In the genomic region with DNA sequence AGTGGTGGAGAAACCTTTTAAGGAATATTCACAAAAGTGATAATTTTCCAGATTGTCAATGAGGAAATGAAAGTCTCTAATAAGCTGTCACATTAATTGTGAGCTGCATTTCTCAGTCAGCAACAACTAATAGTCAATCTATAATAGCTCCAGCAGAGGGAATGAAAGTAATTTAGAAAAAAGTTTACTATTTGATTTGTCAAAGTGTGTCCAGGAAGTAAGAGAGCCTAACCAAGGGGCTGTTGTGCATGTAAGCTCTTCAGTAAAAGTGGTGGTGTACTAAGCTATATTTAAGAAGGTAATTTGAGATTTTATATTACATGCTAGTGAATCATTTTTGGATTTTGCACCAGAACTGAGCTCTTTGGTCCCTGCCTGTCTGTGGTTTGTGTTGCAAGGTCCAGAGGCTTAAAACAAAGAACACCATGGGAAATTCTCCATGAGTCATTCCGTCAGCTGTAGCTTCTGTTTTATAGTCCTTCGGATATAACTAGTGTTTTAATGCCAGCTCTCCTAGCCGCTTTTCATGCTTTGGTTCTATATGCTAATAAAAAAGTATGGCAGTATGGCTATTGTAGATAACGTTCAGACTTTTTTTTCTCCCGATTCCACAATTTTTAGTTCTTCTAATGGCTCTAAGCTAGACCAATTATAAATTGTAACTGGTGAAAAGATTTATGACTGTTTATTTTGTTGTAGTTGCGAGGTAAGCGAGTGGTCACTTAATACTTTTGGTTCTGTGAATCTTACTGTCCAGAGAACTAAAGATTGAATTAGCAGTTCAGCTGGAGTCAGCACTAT, we compare ENCODE assay signal across 7 cellular contexts.
DNase-seq lines count a peak whose midpoint lies in the region; ATAC-seq and TF ChIP-seq lines count a peak whose summit lies in the region.

No MANE protein-coding gene starts in this region.

- peaks cover 92% of the 10 kb centered on the region for H3K4me1 ChIP-seq in left ventricle myocardium inferior

- POLR2A ChIA-PET in naive thymus-derived CD8-positive, alpha-beta T cell (lab: Charles Lee): no interaction called here

- no peaks in the 10 kb centered on the region for H3K36me3 Mint-ChIP-seq in naive thymus-derived CD8-positive, alpha-beta T cell
- peaks cover 1% of the 10 kb centered on the region for H3K36me3 Mint-ChIP-seq in progenitor cell of endocrine pancreas (ENCODE audit: insufficient read depth)

- H3K27ac ChIP-seq in left ventricle myocardium inferior (replicated peaks): peak overlapping the region; percentile 12

- no peaks in the 10 kb centered on the region for H3K36me3 ChIP-seq in left ventricle myocardium inferior

- intact Hi-C loops in left ventricle myocardium inferior (cut with micrococcal nuclease): no loop called here

- peaks cover 0 to 17% (median 12%) of the 10 kb centered on the region in 5 donors for H3K27me3 Mint-ChIP-seq in naive thymus-derived CD8-positive, alpha-beta T cell
- H3K27me3 Mint-ChIP-seq in progenitor cell of endocrine pancreas: no peaks in the 10 kb centered on the region

- H3K4me1 Mint-ChIP-seq in naive thymus-derived CD8-positive, alpha-beta T cell: peaks cover 0 to 2% (median 0%) of the 10 kb centered on the region in 4 donors
- H3K4me1 Mint-ChIP-seq in progenitor cell of endocrine pancreas (ENCODE audit: low read depth): peaks cover 11% of the 10 kb centered on the region

- H3K9me3 ChIP-seq in left ventricle myocardium inferior (replicated peaks): no peaks in the 10 kb centered on the region

- H3K4me3 Mint-ChIP-seq in naive thymus-derived CD8-positive, alpha-beta T cell: no peak overlapping the region
- no peak overlapping the region for H3K4me3 Mint-ChIP-seq in progenitor cell of endocrine pancreas (ENCODE audit: low read depth)

- ATAC-seq in HG02610 (IDR thresholded peaks at IDR 0.05; ENCODE audit: unreplicated experiment): peak; percentile 50
- no peak for ATAC-seq in naive thymus-derived CD8-positive, alpha-beta T cell

- H3K27ac Mint-ChIP-seq in naive thymus-derived CD8-positive, alpha-beta T cell: no peak overlapping the region
- no peak overlapping the region for H3K27ac Mint-ChIP-seq in progenitor cell of endocrine pancreas

- TF ChIP-seq CTCF in left ventricle myocardium inferior (IDR thresholded peaks at IDR 0.05; ENCODE audit: borderline replicate concordance): no peak
- TF ChIP-seq CTCF in progenitor cell of endocrine pancreas (IDR thresholded peaks at IDR 0.05; ENCODE audit: unreplicated experiment): no peak

- DNase-seq in SW 1271 (lab: John Stamatoyannopoulos, UW) (peak; percentile 58 to 89), left ventricle myocardium inferior (no peak), superior temporal gyrus (ENCODE audit: extremely low spot score) (peak; percentile 61), progenitor cell of endocrine pancreas (ENCODE audit: low spot score, unreplicated experiment) (no peak)
- no peak for DNase-seq in naive thymus-derived CD8-positive, alpha-beta T cell
- no peak for DNase-seq in stimulated activated CD4-positive, alpha-beta T cell treated with anti-CD3 and anti-CD28 coated beads, Interleukin-4, amount 100 ng/mL, for 4 hours

- H3K27me3 ChIP-seq in left ventricle myocardium inferior (ENCODE audit: low read depth): no peaks in the 10 kb centered on the region

- H3K4me3 ChIP-seq in left ventricle myocardium inferior: peak overlapping the region; percentile 5

- no peaks in the 10 kb centered on the region for H3K9me3 Mint-ChIP-seq in naive thymus-derived CD8-positive, alpha-beta T cell
- no peaks in the 10 kb centered on the region for H3K9me3 Mint-ChIP-seq in progenitor cell of endocrine pancreas (ENCODE audit: low read depth)

Comparison
In these comparisons a context has a peak if more than half of its experiments do, and no peak if none do; other contexts are left out.
1. DNase-seq: peak in SW 1271 (2 of 2) and superior temporal gyrus (single experiment); none in left ventricle myocardium inferior (single experiment), naive thymus-derived CD8-positive, alpha-beta T cell (0 of 10), stimulated activated CD4-positive, alpha-beta T cell treated with anti-CD3 and anti-CD28 coated beads, Interleukin-4, amount 100 ng/mL, for 4 hours (0 of 2) and progenitor cell of endocrine pancreas (single experiment).